Comparison of ENCODE assay signal across 16 cellular contexts in the genomic region with DNA sequence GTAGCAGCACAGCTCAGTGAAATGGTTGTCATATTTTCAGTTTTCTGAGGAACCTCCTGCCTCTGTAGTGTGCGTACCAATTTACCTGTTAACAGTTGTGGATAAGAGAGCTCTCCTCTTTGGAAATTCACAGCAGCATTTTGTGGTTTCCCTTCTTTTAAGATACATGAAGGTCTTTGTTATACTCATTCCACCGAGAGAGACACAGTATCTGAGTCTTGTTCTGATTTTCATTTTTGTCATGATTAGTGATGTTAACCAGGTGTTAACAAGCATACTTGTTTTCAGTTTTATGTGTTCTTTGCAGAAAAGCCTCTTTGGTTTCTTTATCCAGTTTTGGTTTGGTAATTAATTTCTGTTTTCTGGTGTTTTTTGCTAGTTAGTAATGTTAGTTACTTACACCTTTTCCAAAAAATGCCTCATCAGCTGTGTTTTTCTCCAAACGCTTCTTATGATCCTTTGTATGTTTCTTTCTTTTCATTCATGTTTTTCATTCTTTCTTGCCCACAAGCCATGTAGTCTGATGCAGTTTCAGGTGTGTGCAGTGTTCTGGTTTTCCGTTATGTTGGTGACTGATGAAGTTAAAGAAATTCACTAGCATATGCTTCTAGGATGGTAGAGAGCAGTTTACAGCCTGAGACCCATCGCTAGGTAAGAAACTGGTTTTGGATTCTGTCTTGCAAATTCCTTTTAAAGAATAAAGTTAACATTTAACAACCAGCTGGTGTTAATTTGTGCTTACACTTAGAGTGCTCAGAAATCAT.
"Had no signal": no experiment of that assay in that cellular context is flagged by ENCODE, and none has a peak within 500 bp of the region (broad histone marks: within the 10 kb centered on the region; RNA-seq: fewer than 3 reads in every experiment).

No MANE protein-coding gene starts in this region.

- H3K36me3 Mint-ChIP-seq: activated naive CD4-positive, alpha-beta T cell treated with anti-CD3 and anti-CD28 coated beads, Interleukin-2, amount 10 ng/mL, durations not matched to agents 7 days and 5 days; naive B cell; neural progenitor cell had no signal

- H3K9me3 Mint-ChIP-seq: activated CD4-positive, alpha-beta memory T cell treated with anti-CD3 and anti-CD28 coated beads, Interleukin-2, amount 10 ng/mL, durations not matched to agents 7 days and 5 days; activated naive CD4-positive, alpha-beta T cell treated with anti-CD3 and anti-CD28 coated beads, Interleukin-2, amount 10 ng/mL, durations not matched to agents 7 days and 5 days; activated T-cell treated with anti-CD3 and anti-CD28 coated beads, Interleukin-2, amount 50 U/mL, for 24 hours; neural progenitor cell had no signal

- H3K4me1 Mint-ChIP-seq: activated CD4-positive, alpha-beta memory T cell treated with anti-CD3 and anti-CD28 coated beads, Interleukin-2, amount 10 ng/mL, durations not matched to agents 7 days and 5 days; activated naive CD4-positive, alpha-beta T cell treated with anti-CD3 and anti-CD28 coated beads, Interleukin-2, amount 10 ng/mL, durations not matched to agents 7 days and 5 days; naive B cell; neural progenitor cell had no signal

- ATAC-seq: left lobe of liver, sciatic nerve had no signal

- H3K9me3 ChIP-seq: stomach, thoracic aorta had no signal

- FAIRE-seq: keratinocyte had no signal

- H3K27me3 ChIP-seq: hepatocyte, neural progenitor cell had no signal

- H3K27ac Mint-ChIP-seq: activated CD4-positive, alpha-beta memory T cell treated with anti-CD3 and anti-CD28 coated beads, Interleukin-2, amount 10 ng/mL, durations not matched to agents 7 days and 5 days; activated naive CD4-positive, alpha-beta T cell treated with anti-CD3 and anti-CD28 coated beads, Interleukin-2, amount 10 ng/mL, durations not matched to agents 7 days and 5 days; activated T-cell treated with anti-CD3 and anti-CD28 coated beads, Interleukin-2, amount 50 U/mL, for 24 hours; naive B cell; neural progenitor cell had no signal

- H3K4me3 Mint-ChIP-seq: activated CD4-positive, alpha-beta memory T cell treated with anti-CD3 and anti-CD28 coated beads, Interleukin-2, amount 10 ng/mL, durations not matched to agents 7 days and 5 days; activated naive CD4-positive, alpha-beta T cell treated with anti-CD3 and anti-CD28 coated beads, Interleukin-2, amount 10 ng/mL, durations not matched to agents 7 days and 5 days; activated T-cell treated with anti-CD3 and anti-CD28 coated beads, Interleukin-2, amount 50 U/mL, for 24 hours; naive B cell; neural progenitor cell had no signal

- H3K4me1 ChIP-seq: spleen, stomach had no signal

- H2AFZ ChIP-seq: hepatocyte, neural progenitor cell had no signal

- DNase-seq: activated CD4-positive, alpha-beta memory T cell treated with anti-CD3 and anti-CD28 coated beads, Interleukin-2, amount 10 ng/mL, durations not matched to agents 7 days and 5 days; activated CD4-positive, alpha-beta T cell treated with anti-CD3 and anti-CD28 coated beads for 4 hours; activated naive CD4-positive, alpha-beta T cell treated with anti-CD3 and anti-CD28 coated beads, Interleukin-2, amount 10 ng/mL, durations not matched to agents 7 days and 5 days; activated T-cell treated with anti-CD3 and anti-CD28 coated beads, Interleukin-2, amount 50 U/mL, for 24 hours; mammary epithelial cell; naive B cell; spleen; stomach; WERI-Rb-1 had no signal

- H3K4me3 ChIP-seq: cardiac muscle cell, hepatocyte, neural progenitor cell, spleen, stomach, thoracic aorta had no signal

- H3K27ac ChIP-seq: cardiac muscle cell, hepatocyte, neural progenitor cell, spleen, stomach, thoracic aorta, WERI-Rb-1 had no signal

- H3K4me2 ChIP-seq: hepatocyte, neural progenitor cell had no signal

- H3K79me2 ChIP-seq: hepatocyte had no signal

- H3K36me3 ChIP-seq: cardiac muscle cell, neural progenitor cell, spleen, stomach, thoracic aorta, WERI-Rb-1 had no signal
